In genomic region chr11:21582791-21583190, GRCh38 we compare ENCODE assay signal across 19 cellular contexts.
DNase-seq lines count a peak whose midpoint lies in the region; ATAC-seq lines count a peak whose summit lies in the region.
"Had no signal": no experiment of that assay in that cellular context is flagged by ENCODE, and none has a peak within 500 bp of the region (broad histone marks: within the 10 kb centered on the region; RNA-seq: fewer than 3 reads in every experiment).

No MANE protein-coding gene starts in this region.

- H3K79me2 ChIP-seq in Karpas-422 (ENCODE audit: low read length) = no peaks in the 10 kb centered on the region

- H3K4me3 ChIP-seq in Karpas-422 (ENCODE audit: low read length) = no peak overlapping the region
- H3K4me3 ChIP-seq: HAP-1 had no signal

- no peak overlapping the region for H3K27ac Mint-ChIP-seq in effector memory CD8-positive, alpha-beta T cell
- H3K27ac Mint-ChIP-seq: B cell; CD4-positive, CD25-positive, alpha-beta regulatory T cell; T-cell had no signal

- no peaks in the 10 kb centered on the region for H3K27me3 Mint-ChIP-seq in effector memory CD8-positive, alpha-beta T cell
- H3K27me3 Mint-ChIP-seq: B cell; CD4-positive, CD25-positive, alpha-beta regulatory T cell; T-cell had no signal

- H3K4me1 ChIP-seq in Karpas-422 (ENCODE audit: low read length) = no peaks in the 10 kb centered on the region

- ATAC-seq in effector memory CD8-positive, alpha-beta T cell (replicated peaks) = no peak
- ATAC-seq in HG02885 (IDR thresholded peaks at IDR 0.05; ENCODE audit: poor library complexity, unreplicated experiment) = no peak
- ATAC-seq: Right ventricle myocardium inferior, T-cell had no signal

- H4K20me1 ChIP-seq in Karpas-422 (ENCODE audit: insufficient read depth, low read depth, low read length) = no peaks in the 10 kb centered on the region

- H3K4me1 Mint-ChIP-seq in effector memory CD8-positive, alpha-beta T cell (ENCODE audit: low read depth in 2 of 2) = no peaks in the 10 kb centered on the region
- H3K4me1 Mint-ChIP-seq: B cell; CD4-positive, CD25-positive, alpha-beta regulatory T cell; T-cell had no signal

- H3K9ac ChIP-seq in Karpas-422 (ENCODE audit: low read length) = no peak overlapping the region
- H3K9ac ChIP-seq: SK-N-SH had no signal

- no peak overlapping the region for H3K4me3 Mint-ChIP-seq in effector memory CD8-positive, alpha-beta T cell
- H3K4me3 Mint-ChIP-seq: B cell; CD4-positive, CD25-positive, alpha-beta regulatory T cell; T-cell had no signal

- intact Hi-C loops in posterior vena cava (cut with DNase I) = no loop called here

- no peaks in the 10 kb centered on the region for H3K9me3 ChIP-seq in Karpas-422 (ENCODE audit: low read length)
- H3K9me3 ChIP-seq: HAP-1, SK-N-SH had no signal

- no peaks in the 10 kb centered on the region for H3K27me3 ChIP-seq in Karpas-422 (ENCODE audit: low read length)

- H3K36me3 Mint-ChIP-seq in effector memory CD8-positive, alpha-beta T cell (ENCODE audit: insufficient read depth) = no peaks in the 10 kb centered on the region
- H3K36me3 Mint-ChIP-seq: CD4-positive, CD25-positive, alpha-beta regulatory T cell; T-cell had no signal

- H3K36me3 ChIP-seq in Karpas-422 (ENCODE audit: insufficient read depth, low read length) = no peaks in the 10 kb centered on the region
- H3K36me3 ChIP-seq: HAP-1 had no signal

- peaks cover 8 to 26% of the 10 kb centered on the region in 2 donors for H3K9me3 Mint-ChIP-seq in effector memory CD8-positive, alpha-beta T cell

- no peak overlapping the region for H3K4me2 ChIP-seq in Karpas-422 (ENCODE audit: low read depth, low read length, poor library complexity, severe bottlenecking)
- H3K4me2 ChIP-seq: SK-N-SH had no signal

- DNase-seq in Ammon's horn (ENCODE audit: low spot score) (peak; percentile 53), Karpas-422 (no peak), epidermal melanocyte (ENCODE audit: insufficient read length, low spot score) (peak; percentile 48), occipital lobe (lab: John Stamatoyannopoulos, UW) (peak; percentile 19), posterior vena cava (ENCODE audit: low spot score) (no peak)
- DNase-seq in activated CD4-positive, CD25-positive, alpha-beta regulatory T cell (lab: John Stamatoyannopoulos, UW) = no peak
- no peak for DNase-seq in effector memory CD8-positive, alpha-beta T cell
- DNase-seq: CD4-positive, CD25-positive, alpha-beta regulatory T cell; NCI-H1092; NCI-H1930; NCI-H2171 treated with DMSO at 0.1 percent for 48 hours; NCI-H446 treated with DMSO at 0.1 percent for 48 hours; NCI-H774; SK-N-SH; T-cell had no signal

- H3K27ac ChIP-seq in Karpas-422 (ENCODE audit: low read length) = no peak overlapping the region

- H3K9me2 ChIP-seq in Karpas-422 (replicated peaks; ENCODE audit: insufficient read depth, low read length) = no peaks in the 10 kb centered on the region
- H3K9me2 ChIP-seq: SK-N-SH had no signal

- peak overlapping the region; percentile 46; the same call in 1 of the 2 replicates for H2AFZ ChIP-seq in Karpas-422 (ENCODE audit: low read length)

Comparison
In these comparisons a context has a peak if more than half of its experiments do, and no peak if none do; other contexts are left out.
1. DNase-seq: peak in Ammon's horn (single experiment), epidermal melanocyte (single experiment) and occipital lobe (single experiment); none in Karpas-422 (single experiment), activated CD4-positive, CD25-positive, alpha-beta regulatory T cell (0 of 4), posterior vena cava (single experiment) and effector memory CD8-positive, alpha-beta T cell (0 of 3).